In the genomic region with DNA sequence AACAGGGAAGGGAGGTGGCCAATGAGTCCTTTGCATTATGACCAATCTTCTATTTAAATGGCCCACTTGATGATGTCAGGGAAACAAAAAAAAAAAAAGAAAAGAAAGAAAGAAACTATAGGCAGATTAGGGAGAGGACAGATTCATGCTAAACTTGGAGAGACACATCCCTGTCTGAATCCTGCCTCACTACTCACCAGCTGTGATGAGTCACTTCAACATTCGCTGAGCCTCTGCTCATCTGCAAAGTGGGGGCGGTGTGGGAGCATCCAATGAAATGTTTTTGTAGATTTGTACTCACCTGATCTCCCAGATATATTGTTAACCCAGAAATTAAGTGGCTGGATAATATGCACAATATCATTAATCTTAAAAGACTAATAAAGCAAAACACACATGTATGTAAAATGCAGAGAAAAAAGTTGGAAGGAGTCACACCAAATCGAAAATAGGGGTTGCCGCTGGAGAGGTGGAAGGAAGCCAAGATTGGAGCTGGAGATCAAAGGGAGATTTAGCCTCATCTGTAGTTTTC, we compare ENCODE assay signal across 14 cellular contexts. TPM values are rescaled to one million over a fixed set of nuclear protein-coding genes. Genes with fewer than 3 reads are reported as not detected.
DNase-seq lines count a peak whose midpoint lies in the region; ATAC-seq, FAIRE-seq and TF ChIP-seq lines count a peak whose summit lies in the region.
"Had no signal": no experiment of that assay in that cellular context is flagged by ENCODE, and none has a peak within 500 bp of the region (broad histone marks: within the 10 kb centered on the region; RNA-seq: fewer than 3 reads in every experiment).

No MANE protein-coding gene starts in this region.

- H3K27me3 ChIP-seq in ACC112 (ENCODE audit: insufficient read depth, low read length) (no peaks in the 10 kb centered on the region), K562 (ENCODE audit: control insufficient read depth in 2 of 2, insufficient read depth in 2 of 2, low read length in 2 of 2) (no peaks in the 10 kb centered on the region), left lung (no peaks in the 10 kb centered on the region)
- H3K27me3 ChIP-seq: esophagus muscularis mucosa, tibial nerve had no signal

- H3K36me3 ChIP-seq in ACC112 (ENCODE audit: insufficient read depth, low read length): no peaks in the 10 kb centered on the region
- H3K36me3 ChIP-seq in K562 (ENCODE audit: control insufficient read depth, insufficient read depth, low read length): no peaks in the 10 kb centered on the region
- H3K36me3 ChIP-seq in left lung: no peaks in the 10 kb centered on the region
- H3K36me3 ChIP-seq: esophagus muscularis mucosa, tibial nerve had no signal

- no peaks in the 10 kb centered on the region for H3K36me3 Mint-ChIP-seq in activated T-helper 1 cell treated with anti-CD3 and anti-CD28 coated beads, Interleukin-12 subunit alpha, Interleukin-12 subunit beta, Interleukin-2, Interleukin-4 antibody, amounts not matched to agents 30 ng/mL and 10 ng/mL and 1 ng/mL, durations not matched to agents 14 hours and 24 hours and 36 hours (ENCODE audit: low read depth)
- no peaks in the 10 kb centered on the region for H3K36me3 Mint-ChIP-seq in endothelial cell (ENCODE audit: low read depth, unreplicated experiment)

- H3K4me2 ChIP-seq in K562 (ENCODE audit: insufficient read depth, low read length): no peak overlapping the region

- no peak overlapping the region for H3K4me3 Mint-ChIP-seq in activated T-helper 1 cell treated with anti-CD3 and anti-CD28 coated beads, Interleukin-12 subunit alpha, Interleukin-12 subunit beta, Interleukin-2, Interleukin-4 antibody, amounts not matched to agents 30 ng/mL and 10 ng/mL and 1 ng/mL, durations not matched to agents 14 hours and 24 hours and 36 hours
- H3K4me3 Mint-ChIP-seq in endothelial cell (ENCODE audit: unreplicated experiment): no peak overlapping the region

- H3K9me3 Mint-ChIP-seq in activated T-helper 1 cell treated with anti-CD3 and anti-CD28 coated beads, Interleukin-12 subunit alpha, Interleukin-12 subunit beta, Interleukin-2, Interleukin-4 antibody, amounts not matched to agents 30 ng/mL and 10 ng/mL and 1 ng/mL, durations not matched to agents 14 hours and 24 hours and 36 hours: no peaks in the 10 kb centered on the region
- no peaks in the 10 kb centered on the region for H3K9me3 Mint-ChIP-seq in endothelial cell (ENCODE audit: unreplicated experiment)

- in situ Hi-C loops in K562 (cut with MboI): no loop called here

- peak; percentile 80 for FAIRE-seq in K562 (lab: Jason Lieb, UNC)
- FAIRE-seq: TTC549 had no signal

- intact Hi-C loops in K562 (cut with micrococcal nuclease): no loop called here
- intact Hi-C loops in left lung (cut with DNase I): no loop called here
- intact Hi-C loops in activated T-helper 1 cell treated with anti-CD3 and anti-CD28 coated beads, Interleukin-12 subunit alpha, Interleukin-12 subunit beta, Interleukin-2, Interleukin-4 antibody, amounts not matched to agents 30 ng/mL and 10 ng/mL and 1 ng/mL, durations not matched to agents 14 hours and 24 hours and 36 hours (cut with micrococcal nuclease): no loop called here

- no peak overlapping the region for H3K9ac ChIP-seq in K562 (ENCODE audit: insufficient read depth in 1 of 2, low read depth in 2 of 2, low read length in 2 of 2)

- H3K9me3 ChIP-seq in K562 (replicated peaks; ENCODE audit: control insufficient read depth, insufficient read depth, low read depth, low read length) (no peaks in the 10 kb centered on the region), left lung (no peaks in the 10 kb centered on the region)
- H3K9me3 ChIP-seq: esophagus muscularis mucosa, tibial nerve had no signal

- POLR2A ChIA-PET in K562 (lab: Yijun Ruan, JAX): interaction anchor here (0.7 to 2.2 kb wide), 4 partner anchors 15 to 49 kb away, joined by 3 to 13 read pairs (median 3); a partner anchor contains a TSS

- no peaks in the 10 kb centered on the region for H3K79me2 ChIP-seq in ACC112 (ENCODE audit: control insufficient read depth, insufficient read depth, low read length, unreplicated experiment)
- H3K79me2 ChIP-seq in K562 (ENCODE audit: control insufficient read depth, insufficient read depth, low read length): no peaks in the 10 kb centered on the region

- peaks cover 14% of the 10 kb centered on the region for H3K4me1 ChIP-seq in ACC112 (ENCODE audit: control insufficient read depth, insufficient read depth, low read length, unreplicated experiment)
- H3K4me1 ChIP-seq in K562 (replicated peaks in 1 of 2; ENCODE audit: control insufficient read depth in 2 of 2, insufficient read depth in 2 of 2, low read length in 2 of 2): peaks cover 6 to 23% of the 10 kb centered on the region in 2 experiments; a peak in 4 of 5 replicates
- H3K4me1 ChIP-seq in left lung: peaks cover 0 to 11% of the 10 kb centered on the region in 2 donors
- H3K4me1 ChIP-seq: tibial nerve had no signal

- CTCF ChIA-PET in K562 (lab: Yijun Ruan, JAX; ENCODE audit: low intra/inter-chr PET ratio): no interaction called here

- peak; percentile 84 for ATAC-seq in K562
- peak; percentile 64 for ATAC-seq in left lung
- no peak for ATAC-seq in left lobe of liver

- WGBS in K562 (ENCODE audit: insufficient coverage, low coverage, missing lambda C conversion rate): 9% methylated on average over 4 of the region's 4 CpGs

- H3K27ac Mint-ChIP-seq in activated T-helper 1 cell treated with anti-CD3 and anti-CD28 coated beads, Interleukin-12 subunit alpha, Interleukin-12 subunit beta, Interleukin-2, Interleukin-4 antibody, amounts not matched to agents 30 ng/mL and 10 ng/mL and 1 ng/mL, durations not matched to agents 14 hours and 24 hours and 36 hours: no peak overlapping the region
- no peak overlapping the region for H3K27ac Mint-ChIP-seq in endothelial cell (ENCODE audit: unreplicated experiment)

- peaks cover 12% of the 10 kb centered on the region for H3K27me3 Mint-ChIP-seq in activated T-helper 1 cell treated with anti-CD3 and anti-CD28 coated beads, Interleukin-12 subunit alpha, Interleukin-12 subunit beta, Interleukin-2, Interleukin-4 antibody, amounts not matched to agents 30 ng/mL and 10 ng/mL and 1 ng/mL, durations not matched to agents 14 hours and 24 hours and 36 hours (ENCODE audit: insufficient read depth)
- peaks cover 2% of the 10 kb centered on the region for H3K27me3 Mint-ChIP-seq in endothelial cell (ENCODE audit: unreplicated experiment)

- no peaks in the 10 kb centered on the region for H3K9me1 ChIP-seq in K562 (ENCODE audit: control insufficient read depth, insufficient read depth, low read length)

- BruUV-seq in K562 (replicated peaks; lab: Mats Ljungman, UMichigan): no TSS peak

- H3K27ac ChIP-seq in ACC112 (ENCODE audit: low read depth, low read length) (peak overlapping the region; percentile 27; the same call in 1 of the 2 replicates), K562 (ENCODE audit: extremely low read depth, low read depth, low read length) (no peak overlapping the region), left lung (no peak overlapping the region)
- H3K27ac ChIP-seq: esophagus muscularis mucosa, tibial nerve had no signal

- peak; percentile 84 for DNase-seq in HCEC 1CT
- DNase-seq in K562 (ENCODE audit: extremely low read depth in 1 of 4, low spot score in 3 of 4): peak; percentile 52 to 69 (median 66)
- no peak for DNase-seq in left lung
- DNase-seq in NCI-H128 (lab: John Stamatoyannopoulos, UW; ENCODE audit: unreplicated experiment): no peak
- no peak for DNase-seq in left lobe of liver (ENCODE audit: low spot score)
- no peak for DNase-seq in activated T-helper 1 cell treated with anti-CD3 and anti-CD28 coated beads, Interleukin-12 subunit alpha, Interleukin-12 subunit beta, Interleukin-2, Interleukin-4 antibody, amounts not matched to agents 30 ng/mL and 10 ng/mL and 1 ng/mL, durations not matched to agents 14 hours and 24 hours and 36 hours (ENCODE audit: low spot score)
- DNase-seq in endothelial cell (ENCODE audit: low spot score): no peak
- DNase-seq: activated gamma-delta T cell, DMS153, NCI-H510A had no signal

- no peaks in the 10 kb centered on the region for H4K20me1 ChIP-seq in K562 (replicated peaks; ENCODE audit: control insufficient read depth, insufficient read depth, low read length)

- H3K4me1 Mint-ChIP-seq in activated T-helper 1 cell treated with anti-CD3 and anti-CD28 coated beads, Interleukin-12 subunit alpha, Interleukin-12 subunit beta, Interleukin-2, Interleukin-4 antibody, amounts not matched to agents 30 ng/mL and 10 ng/mL and 1 ng/mL, durations not matched to agents 14 hours and 24 hours and 36 hours (ENCODE audit: low read depth): peaks cover 9% of the 10 kb centered on the region
- H3K4me1 Mint-ChIP-seq in endothelial cell (ENCODE audit: unreplicated experiment): peaks cover 10% of the 10 kb centered on the region

- no peak for TF ChIP-seq RAD21 in K562 (CRISPR knock-in tag; conservative IDR thresholded peaks at IDR 0.05 in 1 of 2, IDR thresholded peaks at IDR 0.05 in 1 of 2)

- H3K4me3 ChIP-seq in ACC112 (ENCODE audit: low read depth, low read length) (no peak overlapping the region), K562 (no peak overlapping the region), left lung (no peak overlapping the region)
- H3K4me3 ChIP-seq: esophagus muscularis mucosa, tibial nerve had no signal

- TF ChIP-seq POLR2A in K562 (conservative IDR thresholded peaks at IDR 0.05): no peak

- H2AFZ ChIP-seq in ACC112 (ENCODE audit: low read length, unreplicated experiment) (no peak overlapping the region), K562 (ENCODE audit: low read depth, low read length) (no peak overlapping the region)

- TF ChIP-seq CTCF in K562 (IDR thresholded peaks at IDR 0.05 in 2 of 3, conservative IDR thresholded peaks at IDR 0.05 in 1 of 3; ENCODE audit: insufficient read depth in 2 of 3, low read depth in 1 of 3, low read length in 3 of 3) (0 out of 6 replicates have a peak, but pooled peaks of 1 of the 3 experiments have one; percentile 7), left lung (IDR thresholded peaks at IDR 0.05) (no peak), endothelial cell (IDR thresholded peaks at IDR 0.05; ENCODE audit: unreplicated experiment) (no peak)

- TF ChIP-seq EP300 in K562 (IDR thresholded peaks at IDR 0.05; ENCODE audit: low read length): no peak

RNA-seq across cellular contexts. Expression of a gene that starts 17.1 kb away (rescaled TPM):
- 94.3 and 160 TPM in 2 replicates for total RNA-seq in K562 (2011; cell fraction: chromatin; rRNA removed; ENCODE audit: low replicate concordance)
- total RNA-seq in K562 (2011; cell fraction: nucleolus; rRNA removed): 81.7 and 85.4 TPM in 2 replicates
- total RNA-seq in K562 (2011; cell fraction: nucleoplasm; rRNA removed): 98.5 and 147 TPM in 2 replicates
- 20.9 and 38.1 TPM in 2 replicates for total RNA-seq in K562 (2014; rRNA removed)
- 33.5 and 38.8 TPM in 2 replicates for total RNA-seq in K562 (2014; rRNA removed; fragmentation: Illumina TruSeq; extraction: Trizol)
- 41.9 and 42.5 TPM in 2 replicates for total RNA-seq in K562 (2015; rRNA removed; fragmentation: Illumina TruSeq; extraction: Trizol)
- 48.0 and 51.3 TPM in 2 replicates for total RNA-seq in K562 (2021)
- polyA plus RNA-seq in K562 (2011; rRNA removed): 36.4 and 39.2 TPM in 2 replicates
- 59.9 and 75.2 TPM in 2 replicates for polyA plus RNA-seq in K562 (2011; cell fraction: cytosol; rRNA removed)
- polyA plus RNA-seq in K562 (2011; cell fraction: nucleus; rRNA removed): 37.4 and 51.3 TPM in 2 replicates
- polyA plus RNA-seq in K562 (2012): 49.8 and 50.4 TPM in 2 replicates
- 58.0 and 68.4 TPM in 2 replicates for polyA plus RNA-seq in K562 (2014; fragmentation: Illumina TruSeq; extraction: Trizol)
- 10 to 100 TPM in 1 of 2 experiments, 1 to 10 TPM in 1; 5.5 to 11.7 TPM for polyA plus RNA-seq in K562 (2014; fragmentation: Nextera tagmentation; extraction: Ambion mirVana)
- 32.9 and 45.5 TPM in 2 replicates for polyA plus RNA-seq in K562 (2014; rRNA removed)
- 42.0 and 52.9 TPM in 2 replicates for polyA minus RNA-seq in K562 (2011; rRNA and poly(A)+ RNA removed)
- 26.8 and 27.7 TPM in 2 replicates for polyA minus RNA-seq in K562 (2011; cell fraction: cytosol; rRNA and poly(A)+ RNA removed)
- 19.5 and 22.5 TPM in 2 replicates for polyA minus RNA-seq in K562 (2011; cell fraction: nucleus; rRNA and poly(A)+ RNA removed)
- 100 to 1,000 TPM; 165 to 229 TPM for total RNA-seq in left lung
- total RNA-seq in left lobe of liver: 158 TPM
- total RNA-seq in activated T-helper 1 cell treated with anti-CD3 and anti-CD28 coated beads, Interleukin-12 subunit alpha, Interleukin-12 subunit beta, Interleukin-2, Interleukin-4 antibody, amounts not matched to agents 30 ng/mL and 10 ng/mL and 1 ng/mL, durations not matched to agents 14 hours and 24 hours and 36 hours: 47.4 and 47.9 TPM in 2 replicates
- 67.1 TPM for total RNA-seq in endothelial cell (ENCODE audit: unreplicated experiment)

RNA-seq across cellular contexts. Expression of a gene that starts 46.0 kb away (rescaled TPM):
- total RNA-seq in K562 (2011; cell fraction: chromatin; rRNA removed; ENCODE audit: low replicate concordance): 11.5 and 24.3 TPM in 2 replicates
- 32.5 and 33.0 TPM in 2 replicates for total RNA-seq in K562 (2011; cell fraction: nucleolus; rRNA removed)
- 17.9 and 22.4 TPM in 2 replicates for total RNA-seq in K562 (2011; cell fraction: nucleoplasm; rRNA removed)
- total RNA-seq in K562 (2014; rRNA removed) (12.8 and 18.9 TPM in 2 replicates), K562 (2014; rRNA removed; fragmentation: Illumina TruSeq; extraction: Trizol) (5.0 and 7.3 TPM in 2 replicates), K562 (2015; rRNA removed; fragmentation: Illumina TruSeq; extraction: Trizol) (4.4 and 4.8 TPM in 2 replicates), K562 (2021) (14.2 and 17.1 TPM in 2 replicates), left lung (100 to 1,000 TPM; 203 to 239 TPM), left lobe of liver (145 TPM), endothelial cell (ENCODE audit: unreplicated experiment) (25.3 TPM)
- polyA plus RNA-seq in K562 (2011; rRNA removed) (12.6 and 13.3 TPM in 2 replicates), K562 (2014; fragmentation: Illumina TruSeq; extraction: Trizol) (8.0 and 8.5 TPM in 2 replicates), K562 (2014; fragmentation: Nextera tagmentation; extraction: Ambion mirVana) (1 to 10 TPM; 2.1 to 3.0 TPM), K562 (2014; rRNA removed) (10.1 and 14.1 TPM in 2 replicates)
- 16.2 and 25.8 TPM in 2 replicates for polyA plus RNA-seq in K562 (2011; cell fraction: cytosol; rRNA removed)
- 26.5 and 30.4 TPM in 2 replicates for polyA plus RNA-seq in K562 (2011; cell fraction: nucleus; rRNA removed)
- polyA plus RNA-seq in K562 (2012): 8.3 and 11.4 TPM in 2 replicates
- polyA minus RNA-seq in K562 (2011; rRNA and poly(A)+ RNA removed): 13.6 and 20.8 TPM in 2 replicates
- polyA minus RNA-seq in K562 (2011; cell fraction: cytosol; rRNA and poly(A)+ RNA removed): 13.5 and 14.0 TPM in 2 replicates
- 23.3 and 31.2 TPM in 2 replicates for polyA minus RNA-seq in K562 (2011; cell fraction: nucleus; rRNA and poly(A)+ RNA removed)
- total RNA-seq in activated T-helper 1 cell treated with anti-CD3 and anti-CD28 coated beads, Interleukin-12 subunit alpha, Interleukin-12 subunit beta, Interleukin-2, Interleukin-4 antibody, amounts not matched to agents 30 ng/mL and 10 ng/mL and 1 ng/mL, durations not matched to agents 14 hours and 24 hours and 36 hours: 11.9 and 12.5 TPM in 2 replicates

Comparison
In these comparisons a context has a peak if more than half of its experiments do, and no peak if none do; other contexts are left out.
1. DNase-seq: peak in HCEC 1CT (single experiment) and K562 (4 of 4); none in left lung (0 of 2), NCI-H128 (single experiment), left lobe of liver (single experiment), activated T-helper 1 cell treated with anti-CD3 and anti-CD28 coated beads, Interleukin-12 subunit alpha, Interleukin-12 subunit beta, Interleukin-2, Interleukin-4 antibody, amounts not matched to agents 30 ng/mL and 10 ng/mL and 1 ng/mL, durations not matched to agents 14 hours and 24 hours and 36 hours (single experiment) and endothelial cell (single experiment).